In genomic region chr9:38067611-38067891, GRCh38 we compare ENCODE assay signal across 1 cellular context.
TF ChIP-seq lines count a peak whose summit lies in the region.

No MANE protein-coding gene starts in this region.

TF ChIP-seq in GM12878, 131 proteins besides CTCF, POLR2A, EP300 and RAD21 (continued from another document):
- TF ChIP-seq IRF3 (IDR thresholded peaks at IDR 0.05) = no peak
